16 cellular contexts compared by ENCODE assay signal in genomic region chr9:131704988-131705387, GRCh38. TPM values are rescaled to one million over a fixed set of nuclear protein-coding genes. Genes with fewer than 3 reads are reported as not detected.
A peak's percentile ranks its signal among the peaks of the same experiment; 100 is the strongest.
DNase-seq lines count a peak whose midpoint lies in the region; ATAC-seq and TF ChIP-seq lines count a peak whose summit lies in the region.
"Had no signal": no experiment of that assay in that cellular context is flagged by ENCODE, and none has a peak within 500 bp of the region (broad histone marks: within the 10 kb centered on the region; RNA-seq: fewer than 3 reads in every experiment).

No MANE protein-coding gene starts in this region.

- ATAC-seq in mucosa of descending colon (peak; percentile 58), GM21529 (IDR thresholded peaks at IDR 0.05; ENCODE audit: unreplicated experiment) (no peak)
- no peak for ATAC-seq in naive thymus-derived CD4-positive, alpha-beta T cell

- H3K4me1 ChIP-seq in BLaER1 (peaks cover 88% of the 10 kb centered on the region), H9 (ENCODE audit: insufficient read depth, low read length) (peaks cover 6% of the 10 kb centered on the region; the same call in 1 of the 2 replicates), mucosa of descending colon (ENCODE audit: low read depth) (peaks cover 50% of the 10 kb centered on the region), prostate gland (replicated peaks) (no peaks in the 10 kb centered on the region)
- peaks cover 13 to 43% of the 10 kb centered on the region in 2 donors for H3K4me1 ChIP-seq in naive thymus-derived CD4-positive, alpha-beta T cell (ENCODE audit: control insufficient read depth in 2 of 2, insufficient read depth in 2 of 2, low read length in 2 of 2)

- peaks cover 8% of the 10 kb centered on the region; the same call in 1 of the 2 replicates for H3K79me2 ChIP-seq in H9 (ENCODE audit: insufficient read depth, low read length)

- POLR2A ChIA-PET in naive thymus-derived CD4-positive, alpha-beta T cell (lab: Charles Lee), result interaction anchor here (1.0 kb wide), 1 partner anchor 27 kb away, joined by 3 read pairs; no protein-coding TSS in a partner anchor

- no peaks in the 10 kb centered on the region for H3K23me2 ChIP-seq in H9 (ENCODE audit: insufficient read length, low read depth, low read length, poor library complexity, severe bottlenecking)

- no peak overlapping the region for H2BK120ac ChIP-seq in H9 (ENCODE audit: low read depth, low read length, poor library complexity, severe bottlenecking)

- H3K9ac ChIP-seq in BLaER1 (no peak overlapping the region), H9 (ENCODE audit: extremely low read depth, insufficient read length, low read length) (no peak overlapping the region)

- H3K4ac ChIP-seq in H9 (ENCODE audit: low read depth, low read length), result no peak overlapping the region

- H2AK5ac ChIP-seq in H9 (ENCODE audit: insufficient read length, low read length), result no peak overlapping the region

- TF ChIP-seq POLR2A in prostate gland (IDR thresholded peaks at IDR 0.05), result no peak

- intact Hi-C loops in mucosa of descending colon (cut with DNase I, micrococcal nuclease), result no loop called here
- intact Hi-C loops in naive thymus-derived CD4-positive, alpha-beta T cell (cut with micrococcal nuclease), result loop anchor here (5.0 kb wide), 1 partner anchor 38 kb away; no protein-coding TSS in a partner anchor
- intact Hi-C loops in prostate gland (cut with DNase I), result no loop called here

- CTCF ChIA-PET in naive thymus-derived CD4-positive, alpha-beta T cell (lab: Charles Lee), result no interaction called here

- no peak overlapping the region for H3K14ac ChIP-seq in H9 (ENCODE audit: insufficient read depth, low read length)

- peaks cover 100% of the 10 kb centered on the region for H4K20me1 ChIP-seq in BLaER1
- H4K20me1 ChIP-seq in H9 (ENCODE audit: control insufficient read depth, insufficient read depth, insufficient read length), result no peaks in the 10 kb centered on the region

- no peak overlapping the region for H2BK5ac ChIP-seq in H9 (ENCODE audit: insufficient read length, low read length)

- H3K27me3 Mint-ChIP-seq in H9 (ENCODE audit: low read depth), result no peaks in the 10 kb centered on the region
- no peaks in the 10 kb centered on the region for H3K27me3 Mint-ChIP-seq in brain
- no peaks in the 10 kb centered on the region for H3K27me3 Mint-ChIP-seq in naive thymus-derived CD4-positive, alpha-beta T cell

- no CpG with 5 or more reads among the region's 4 CpGs for WGBS in H9 (ENCODE audit: extremely low coverage, insufficient read length, low lambda C conversion rate)
- 75% methylated on average over 4 of the region's 4 CpGs for WGBS in prostate gland

- DNase-seq in H9 (no peak), mucosa of descending colon (no peak), prostate gland (ENCODE audit: low spot score) (no peak), coronary artery (ENCODE audit: low spot score) (no peak)
- no peak for DNase-seq in naive thymus-derived CD4-positive, alpha-beta T cell
- DNase-seq: activated CD4-positive, alpha-beta T cell treated with anti-CD3 and anti-CD28 coated beads, Interleukin-2, amount 50 U/mL, for 1 hour; activated naive CD4-positive, alpha-beta T cell; C1 segment of cervical spinal cord; erythroblast; GF-D8; NCI-H226; stimulated activated CD4-positive, alpha-beta T cell treated with anti-CD3 and anti-CD28 coated beads, Interleukin-2, amount 100 ng/mL, for 48 hours had no signal

- no peak overlapping the region for H3K27ac ChIP-seq in BLaER1
- no peak overlapping the region for H3K27ac ChIP-seq in H9 (ENCODE audit: insufficient read length, low read depth, low read length)
- H3K27ac ChIP-seq in naive thymus-derived CD4-positive, alpha-beta T cell (ENCODE audit: low read depth, low read length), result no peak overlapping the region
- no peak overlapping the region for H3K27ac ChIP-seq in prostate gland
- no peak overlapping the region for H3K27ac ChIP-seq in coronary artery
- H3K27ac ChIP-seq: cardiac muscle cell had no signal

- no peak overlapping the region for H4K91ac ChIP-seq in H9 (ENCODE audit: insufficient read length, low read depth, low read length)

- H3K79me1 ChIP-seq in H9 (ENCODE audit: insufficient read depth, low read depth, low read length, poor library complexity, severe bottlenecking), result no peaks in the 10 kb centered on the region

- no peaks in the 10 kb centered on the region; a peak in 1 of 5 replicates for H3K9me3 Mint-ChIP-seq in H9
- no peaks in the 10 kb centered on the region for H3K9me3 Mint-ChIP-seq in brain
- no peaks in the 10 kb centered on the region for H3K9me3 Mint-ChIP-seq in naive thymus-derived CD4-positive, alpha-beta T cell

- H2BK15ac ChIP-seq in H9 (ENCODE audit: low read depth, low read length), result no peak overlapping the region

- no peak overlapping the region for H3K23ac ChIP-seq in H9 (ENCODE audit: insufficient read length, low read depth, low read length)

- no peaks in the 10 kb centered on the region for H3K9me3 ChIP-seq in BLaER1
- H3K9me3 ChIP-seq in H9 (ENCODE audit: control insufficient read depth, low read depth, low read length), result no peaks in the 10 kb centered on the region
- H3K9me3 ChIP-seq in mucosa of descending colon, result no peaks in the 10 kb centered on the region
- no peaks in the 10 kb centered on the region for H3K9me3 ChIP-seq in naive thymus-derived CD4-positive, alpha-beta T cell (ENCODE audit: control insufficient read depth in 2 of 3, low read length in 3 of 3)
- no peaks in the 10 kb centered on the region for H3K9me3 ChIP-seq in prostate gland

- H3K36me3 ChIP-seq in BLaER1 (peaks cover 10% of the 10 kb centered on the region; the same call in 1 of the 2 replicates), mucosa of descending colon (ENCODE audit: low read depth) (no peaks in the 10 kb centered on the region), prostate gland (no peaks in the 10 kb centered on the region)
- H3K36me3 ChIP-seq in naive thymus-derived CD4-positive, alpha-beta T cell (ENCODE audit: control insufficient read depth in 2 of 3, insufficient read depth in 3 of 3, low read length in 3 of 3), result no peaks in the 10 kb centered on the region
- H3K36me3 ChIP-seq: cardiac muscle cell had no signal

- no peak overlapping the region for H3T11ph ChIP-seq in H9 (ENCODE audit: low read length)

- no peak overlapping the region for H2BK12ac ChIP-seq in H9 (ENCODE audit: insufficient read length, low read depth, low read length)

- no peak overlapping the region for H2BK20ac ChIP-seq in H9 (ENCODE audit: low read depth, low read length, poor library complexity, severe bottlenecking)

- no peaks in the 10 kb centered on the region for H3K36me3 Mint-ChIP-seq in H9 (ENCODE audit: insufficient read depth in 1 of 3, low read depth in 3 of 3)
- no peaks in the 10 kb centered on the region for H3K36me3 Mint-ChIP-seq in brain
- H3K36me3 Mint-ChIP-seq in naive thymus-derived CD4-positive, alpha-beta T cell, result peaks cover 0 to 10% (median 2%) of the 10 kb centered on the region in 5 donors

- H2AFZ ChIP-seq in H9 (ENCODE audit: low read length), result no peak overlapping the region

- no peak overlapping the region for H3K18ac ChIP-seq in H9 (ENCODE audit: insufficient read length, low read depth, low read length)

- H3K27ac Mint-ChIP-seq in H9 (peak overlapping the region in 2 of 3 experiments; percentile 71 to 75; a peak in 3 of 7 replicates), brain (peak overlapping the region in 3 of 5 experiments; percentile 84 to 96 (median 93))
- H3K27ac Mint-ChIP-seq in naive thymus-derived CD4-positive, alpha-beta T cell, result peak overlapping the region in 1 of 9 donors; percentile 65

- H4K8ac ChIP-seq in H9 (replicated peaks; ENCODE audit: insufficient read length, low read depth, low read length), result no peak overlapping the region

- H3K4me3 Mint-ChIP-seq in H9 (no peak overlapping the region), brain (peak overlapping the region in 1 of 5 experiments; percentile 83)
- no peak overlapping the region for H3K4me3 Mint-ChIP-seq in naive thymus-derived CD4-positive, alpha-beta T cell

- H3K27me3 ChIP-seq in BLaER1, result no peaks in the 10 kb centered on the region
- no peaks in the 10 kb centered on the region for H3K27me3 ChIP-seq in H9 (ENCODE audit: insufficient read depth, low read length)
- H3K27me3 ChIP-seq in naive thymus-derived CD4-positive, alpha-beta T cell (ENCODE audit: control insufficient read depth in 2 of 2, insufficient read depth in 2 of 2, low read length in 2 of 2), result no peaks in the 10 kb centered on the region
- no peaks in the 10 kb centered on the region for H3K27me3 ChIP-seq in prostate gland (replicated peaks; ENCODE audit: insufficient read depth)
- H3K27me3 ChIP-seq: cardiac muscle cell had no signal

- H3K4me3 ChIP-seq in BLaER1 (no peak overlapping the region), mucosa of descending colon (no peak overlapping the region), prostate gland (no peak overlapping the region), coronary artery (no peak overlapping the region)
- H3K4me3 ChIP-seq in naive thymus-derived CD4-positive, alpha-beta T cell (ENCODE audit: low read length), result no peak overlapping the region
- H3K4me3 ChIP-seq: cardiac muscle cell had no signal

- no peak for TF ChIP-seq CTCF in H9 (conservative IDR thresholded peaks at IDR 0.05)
- TF ChIP-seq CTCF in brain (conservative IDR thresholded peaks at IDR 0.05), result no peak
- no peak for TF ChIP-seq CTCF in mucosa of descending colon (IDR thresholded peaks at IDR 0.05)
- no peak for TF ChIP-seq CTCF in prostate gland (IDR thresholded peaks at IDR 0.05)
- no peak for TF ChIP-seq CTCF in coronary artery (IDR thresholded peaks at IDR 0.05)

- H3K56ac ChIP-seq in H9 (ENCODE audit: insufficient read length, low read depth, low read length), result no peak overlapping the region

- H3K4me1 Mint-ChIP-seq in H9, result peaks cover 63 to 76% of the 10 kb centered on the region in 2 experiments
- peaks cover 83% of the 10 kb centered on the region for H3K4me1 Mint-ChIP-seq in brain
- peaks cover 59 to 88% (median 78%) of the 10 kb centered on the region in 7 donors for H3K4me1 Mint-ChIP-seq in naive thymus-derived CD4-positive, alpha-beta T cell

- no peak overlapping the region for H4K5ac ChIP-seq in H9 (ENCODE audit: insufficient read length, low read depth, low read length)

- peak overlapping the region; percentile 12 for H3K4me2 ChIP-seq in BLaER1
- H3K4me2 ChIP-seq in H9 (ENCODE audit: insufficient read depth, insufficient read length, low read length), result no peak overlapping the region

RNA-seq across cellular contexts. Expression of gene RAPGEF1, which starts 34.9 kb away (rescaled TPM):
- 53.9 and 55.6 TPM in 2 replicates for total RNA-seq in H9 (2021)
- 44.2 TPM for polyA plus RNA-seq in brain (ENCODE audit: insufficient read depth, low read depth, low replicate concordance)
- total RNA-seq in mucosa of descending colon, result 100 to 1,000 TPM in 1 of 3 donors, 10 to 100 TPM in 2; 67.1 to 103 (median 84.2) TPM
- 100 to 1,000 TPM in 2 of 5 experiments, 10 to 100 TPM in 3; 81.1 to 181 (median 85.8) TPM for total RNA-seq in naive thymus-derived CD4-positive, alpha-beta T cell
- polyA plus RNA-seq in naive thymus-derived CD4-positive, alpha-beta T cell, result 1 to 10 TPM; 1.2 to 4.7 TPM
- total RNA-seq in prostate gland, result 10 to 100 TPM; 28.6 to 63.8 TPM

Comparison
In these comparisons a context has a peak if more than half of its experiments do, and no peak if none do; other contexts are left out.
1. intact Hi-C loops: an anchor here in naive thymus-derived CD4-positive, alpha-beta T cell (5.0 kb wide); none called in mucosa of descending colon and prostate gland.